Comparison of ENCODE assay signal across 1 cellular context in genomic region chr17:64373722-64374121, GRCh38.
TF ChIP-seq lines count a peak whose summit lies in the region.

No MANE protein-coding gene starts in this region.

TF ChIP-seq in GM23338, 12 proteins besides CTCF, POLR2A, EP300 and RAD21 (continued from another document):
- TF ChIP-seq REST (IDR thresholded peaks at IDR 0.05; ENCODE audit: unreplicated experiment) (no peak), ZNF462 (CRISPR knock-in tag; IDR thresholded peaks at IDR 0.05) (no peak)
